29 cellular contexts compared by ENCODE assay signal in genomic region chr7:72268826-72269225, GRCh38.
"Had no signal": no experiment of that assay in that cellular context is flagged by ENCODE, and none has a peak within 500 bp of the region (broad histone marks: within the 10 kb centered on the region; RNA-seq: fewer than 3 reads in every experiment).

No MANE protein-coding gene starts in this region.

- H3K4me3 ChIP-seq: coronary artery, dorsolateral prefrontal cortex, esophagus muscularis mucosa, gastroesophageal sphincter had no signal

- DNase-seq: activated CD4-positive, alpha-beta memory T cell treated with anti-CD3 and anti-CD28 coated beads for 36 hours; activated CD4-positive, alpha-beta T cell treated with anti-CD3 and anti-CD28 coated beads for 36 hours; activated CD4-positive, alpha-beta T cell treated with anti-CD3 and anti-CD28 coated beads, Interleukin-2, amount 10 ng/mL, durations not matched to agents 24 days and 14 days; activated CD4-positive, CD25-positive, alpha-beta regulatory T cell; activated CD4-positive, CD25-positive, alpha-beta regulatory T cell treated with anti-CD3 and anti-CD28 coated beads, Interleukin-2, amount 50 U/mL, for 72 hours; activated CD8-positive, alpha-beta memory T cell treated with anti-CD3 and anti-CD28 coated beads, Interleukin-2, amount 10 ng/mL, durations not matched to agents 7 days and 5 days; activated CD8-positive, alpha-beta memory T cell treated with anti-CD3 and anti-CD28 coated beads, Interleukin-2, amount 50 U/mL, for 48 hours; activated CD8-positive, alpha-beta T cell treated with anti-CD3 and anti-CD28 coated beads, Interleukin-2, amount 10 ng/mL, durations not matched to agents 7 days and 5 days; activated gamma-delta T cell; activated naive CD4-positive, alpha-beta T cell; activated naive CD4-positive, alpha-beta T cell treated with anti-CD3 and anti-CD28 coated beads, Interleukin-2, amount 10 ng/mL, durations not matched to agents 7 days and 5 days; activated naive CD8-positive, alpha-beta T cell treated with anti-CD3 and anti-CD28 coated beads, Interleukin-2, amount 10 ng/mL, durations not matched to agents 7 days and 5 days; activated T-cell treated with anti-CD3 and anti-CD28 coated beads for 4 hours; activated T-cell treated with anti-CD3 and anti-CD28 coated beads, Interleukin-2, amount 50 U/mL, for 24 hours; activated T-cell treated with anti-CD3 and anti-CD28 coated beads, Interleukin-2, amount 50 U/mL, for 72 hours; amniotic stem cell; brain microvascular endothelial cell; dorsolateral prefrontal cortex; effector memory CD4-positive, alpha-beta T cell; endodermal cell; foreskin melanocyte; head of caudate nucleus; T-helper 1 cell; T-helper 17 cell; T1000 had no signal

- H3K36me3 ChIP-seq: brain microvascular endothelial cell, esophagus muscularis mucosa, gastroesophageal sphincter had no signal

- H3K27ac ChIP-seq: brain microvascular endothelial cell, coronary artery, dorsolateral prefrontal cortex, esophagus muscularis mucosa, gastroesophageal sphincter had no signal

- ATAC-seq: activated CD4-positive, alpha-beta T cell treated with anti-CD3 and anti-CD28 coated beads for 36 hours; activated CD8-positive, alpha-beta memory T cell treated with anti-CD3 and anti-CD28 coated beads, Interleukin-2, amount 10 ng/mL, durations not matched to agents 7 days and 5 days; activated CD8-positive, alpha-beta T cell treated with anti-CD3 and anti-CD28 coated beads, Interleukin-2, amount 10 ng/mL, durations not matched to agents 7 days and 5 days; activated naive CD4-positive, alpha-beta T cell treated with anti-CD3 and anti-CD28 coated beads, Interleukin-2, amount 50 U/mL, for 72 hours; activated T-cell treated with anti-CD3 and anti-CD28 coated beads, Interleukin-2, amount 50 U/mL, for 72 hours; gastroesophageal sphincter; T-helper 17 cell had no signal

- H3K27me3 ChIP-seq: brain microvascular endothelial cell, dorsolateral prefrontal cortex, esophagus muscularis mucosa, gastroesophageal sphincter had no signal

- H3K4me1 ChIP-seq: esophagus muscularis mucosa, gastroesophageal sphincter had no signal
